In the genomic region with DNA sequence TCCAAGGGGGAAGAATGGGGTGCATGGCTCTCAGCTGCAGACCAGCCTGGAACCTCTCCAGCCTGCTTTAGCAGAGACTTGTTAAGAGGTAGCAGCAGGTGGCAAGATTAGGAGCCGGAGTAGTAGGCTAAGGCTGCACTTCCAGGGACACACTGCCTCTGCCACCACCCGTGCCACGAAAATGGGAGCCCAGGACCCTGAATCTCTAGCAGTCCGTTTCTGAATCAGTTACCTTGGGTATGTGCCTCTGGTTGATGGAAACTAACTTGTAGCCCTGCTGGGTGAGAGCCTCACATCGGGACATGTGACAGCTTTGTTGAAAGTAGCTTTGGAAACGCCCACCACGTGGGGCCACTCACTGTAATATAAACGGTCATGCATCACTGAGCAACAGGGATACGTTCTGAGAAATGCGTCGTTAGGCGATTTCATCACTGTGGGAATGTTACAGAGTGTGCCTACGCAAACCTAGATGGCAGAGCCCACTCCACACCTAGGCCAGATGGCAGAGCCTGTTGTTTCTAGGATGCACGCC, we compare ENCODE assay signal across 13 cellular contexts. TPM values are rescaled to one million over a fixed set of nuclear protein-coding genes. Genes with fewer than 3 reads are reported as not detected.
DNase-seq lines count a peak whose midpoint lies in the region; ATAC-seq and TF ChIP-seq lines count a peak whose summit lies in the region.
"Had no signal": no experiment of that assay in that cellular context is flagged by ENCODE, and none has a peak within 500 bp of the region (broad histone marks: within the 10 kb centered on the region; RNA-seq: fewer than 3 reads in every experiment).

No MANE protein-coding gene starts in this region.

- H3F3A ChIP-seq in neural progenitor cell (ENCODE audit: low read depth) (no peaks in the 10 kb centered on the region), PC-9 (ENCODE audit: insufficient read depth, low read depth) (no peaks in the 10 kb centered on the region)

- peak overlapping the region; percentile 93 for H3K27ac Mint-ChIP-seq in neural progenitor cell
- H3K27ac Mint-ChIP-seq in activated naive CD8-positive, alpha-beta T cell treated with anti-CD3 and anti-CD28 coated beads for 36 hours, result no peak overlapping the region
- H3K27ac Mint-ChIP-seq: CD4-positive, CD25-positive, alpha-beta regulatory T cell had no signal

- peaks cover 2% of the 10 kb centered on the region for H3K36me3 Mint-ChIP-seq in neural progenitor cell
- no peaks in the 10 kb centered on the region for H3K36me3 Mint-ChIP-seq in activated naive CD8-positive, alpha-beta T cell treated with anti-CD3 and anti-CD28 coated beads for 36 hours
- H3K36me3 Mint-ChIP-seq: CD4-positive, CD25-positive, alpha-beta regulatory T cell had no signal

- no peaks in the 10 kb centered on the region for H4K20me1 ChIP-seq in neural progenitor cell (ENCODE audit: low read depth)
- no peaks in the 10 kb centered on the region for H4K20me1 ChIP-seq in PC-9 (ENCODE audit: insufficient read depth)

- intact Hi-C loops in PC-9 (cut with micrococcal nuclease; ENCODE audit: unreplicated experiment), result no loop called here

- ATAC-seq in GM19463 (IDR thresholded peaks at IDR 0.05; ENCODE audit: unreplicated experiment), result no peak

- H3K27ac ChIP-seq in neural progenitor cell, result no peak overlapping the region
- no peak overlapping the region for H3K27ac ChIP-seq in PC-9

- DNase-seq in COR-L47 (lab: John Stamatoyannopoulos, UW) (peak; percentile 8), NCI-H146 treated with DMSO at 0.1 percent for 48 hours (lab: John Stamatoyannopoulos, UW; ENCODE audit: unreplicated experiment) (peak; percentile 18), amniotic epithelial cell (ENCODE audit: low read depth) (peak; percentile 77), neural progenitor cell (ENCODE audit: low spot score) (peak; percentile 28), HK-2 (ENCODE audit: unreplicated experiment) (no peak), PC-9 (no peak)
- no peak for DNase-seq in activated naive CD8-positive, alpha-beta T cell treated with anti-CD3 and anti-CD28 coated beads for 36 hours
- DNase-seq: CD4-positive, CD25-positive, alpha-beta regulatory T cell; T-helper 2 cell had no signal

- TF ChIP-seq CTCF in neural progenitor cell (IDR thresholded peaks at IDR 0.05), result no peak
- TF ChIP-seq CTCF in PC-9 (conservative IDR thresholded peaks at IDR 0.05), result no peak

- H3K9me2 ChIP-seq in PC-9 (ENCODE audit: insufficient read depth), result no peaks in the 10 kb centered on the region

- no peaks in the 10 kb centered on the region for H3K79me2 ChIP-seq in neural progenitor cell (ENCODE audit: low read depth)
- H3K79me2 ChIP-seq in PC-9 (ENCODE audit: low read depth), result no peaks in the 10 kb centered on the region

- H3K9me3 Mint-ChIP-seq in neural progenitor cell, result no peaks in the 10 kb centered on the region
- no peaks in the 10 kb centered on the region for H3K9me3 Mint-ChIP-seq in activated naive CD8-positive, alpha-beta T cell treated with anti-CD3 and anti-CD28 coated beads for 36 hours

- CTCF ChIA-PET in PC-9 (lab: Charles Lee), result no interaction called here

- H3K4me3 ChIP-seq in neural progenitor cell (no peak overlapping the region), PC-9 (no peak overlapping the region)

- H2AFZ ChIP-seq in neural progenitor cell (replicated peaks) (no peak overlapping the region), PC-9 (no peak overlapping the region)

- H3K27me3 ChIP-seq in neural progenitor cell (no peaks in the 10 kb centered on the region), PC-9 (ENCODE audit: insufficient read depth, low read depth) (no peaks in the 10 kb centered on the region)

- peak overlapping the region; percentile 50 for H3K4me3 Mint-ChIP-seq in neural progenitor cell
- H3K4me3 Mint-ChIP-seq in activated naive CD8-positive, alpha-beta T cell treated with anti-CD3 and anti-CD28 coated beads for 36 hours, result no peak overlapping the region
- H3K4me3 Mint-ChIP-seq: CD4-positive, CD25-positive, alpha-beta regulatory T cell had no signal

- no peak overlapping the region for H3K9ac ChIP-seq in neural progenitor cell

- H3K36me3 ChIP-seq in neural progenitor cell, result no peaks in the 10 kb centered on the region
- no peaks in the 10 kb centered on the region for H3K36me3 ChIP-seq in PC-9 (ENCODE audit: low read depth)

- H3K4me2 ChIP-seq in neural progenitor cell (no peak overlapping the region), PC-9 (no peak overlapping the region)

- H3K9me3 ChIP-seq in neural progenitor cell (ENCODE audit: low read depth) (no peaks in the 10 kb centered on the region), PC-9 (ENCODE audit: insufficient read depth, low read depth) (no peaks in the 10 kb centered on the region)

- H3K4me1 ChIP-seq in neural progenitor cell (peaks cover 24% of the 10 kb centered on the region), PC-9 (replicated peaks; ENCODE audit: insufficient read depth) (no peaks in the 10 kb centered on the region)

- H3K27me3 Mint-ChIP-seq in neural progenitor cell (ENCODE audit: insufficient read depth, low read depth), result peaks cover 8% of the 10 kb centered on the region
- peaks cover 11% of the 10 kb centered on the region for H3K27me3 Mint-ChIP-seq in activated naive CD8-positive, alpha-beta T cell treated with anti-CD3 and anti-CD28 coated beads for 36 hours

- peaks cover 55% of the 10 kb centered on the region for H3K4me1 Mint-ChIP-seq in neural progenitor cell
- H3K4me1 Mint-ChIP-seq in activated naive CD8-positive, alpha-beta T cell treated with anti-CD3 and anti-CD28 coated beads for 36 hours, result peaks cover 15% of the 10 kb centered on the region

- POLR2A ChIA-PET in PC-9 (lab: Charles Lee; ENCODE audit: unreplicated experiment), result no interaction called here

- BruUV-seq in PC-9 (replicated peaks; lab: Mats Ljungman, UMichigan), result no TSS peak

RNA-seq across cellular contexts. Expression of gene HTRA1, which starts 25.9 kb away (rescaled TPM):
- total RNA-seq in neural progenitor cell (ENCODE audit: low replicate concordance), result 12.2 and 17.0 TPM in 2 replicates
- total RNA-seq in activated naive CD8-positive, alpha-beta T cell treated with anti-CD3 and anti-CD28 coated beads for 36 hours, result not detected
- 14.9 and 18.0 TPM in 2 replicates for total RNA-seq in PC-9 (2021)
- total RNA-seq: activated CD8-positive, alpha-beta memory T cell treated with anti-CD3 and anti-CD28 coated beads for 36 hours; CD4-positive, CD25-positive, alpha-beta regulatory T cell had no signal

RNA-seq across cellular contexts. Expression of gene ARMS2, which starts 32.8 kb away (rescaled TPM):
- total RNA-seq in neural progenitor cell (ENCODE audit: low replicate concordance), result not detected in 2 replicates
- total RNA-seq in activated naive CD8-positive, alpha-beta T cell treated with anti-CD3 and anti-CD28 coated beads for 36 hours, result not detected
- not detected in 2 replicates for total RNA-seq in PC-9 (2021)
- total RNA-seq: activated CD8-positive, alpha-beta memory T cell treated with anti-CD3 and anti-CD28 coated beads for 36 hours; CD4-positive, CD25-positive, alpha-beta regulatory T cell; endothelial cell of umbilical vein; HT1080 had no signal

Comparison
In these comparisons a context has a peak if more than half of its experiments do, and no peak if none do; other contexts are left out.
1. DNase-seq: peak in COR-L47 (single experiment), NCI-H146 treated with DMSO at 0.1 percent for 48 hours (single experiment), amniotic epithelial cell (single experiment) and neural progenitor cell (single experiment); none in HK-2 (single experiment), activated naive CD8-positive, alpha-beta T cell treated with anti-CD3 and anti-CD28 coated beads for 36 hours (single experiment) and PC-9 (0 of 2).
2. RNA of gene HTRA1, which starts 25.9 kb away (total RNA-seq): 14.9 to 18.0 TPM in PC-9 and 12.2 to 17.0 TPM in neural progenitor cell; not detected in activated naive CD8-positive, alpha-beta T cell treated with anti-CD3 and anti-CD28 coated beads for 36 hours; every median in the first group is over 10 times any median in the second.